In genomic region chr11:25198704-25199103, GRCh38 we compare ENCODE assay signal across 24 cellular contexts.
"Had no signal": no experiment of that assay in that cellular context is flagged by ENCODE, and none has a peak within 500 bp of the region (broad histone marks: within the 10 kb centered on the region; RNA-seq: fewer than 3 reads in every experiment).

No MANE protein-coding gene starts in this region.

- H3K4me1 ChIP-seq: colonic mucosa, esophagus muscularis mucosa, esophagus squamous epithelium, foreskin keratinocyte, gastrocnemius medialis, gastroesophageal sphincter, heart left ventricle, heart right ventricle had no signal

- H3K27me3 ChIP-seq: colonic mucosa, dorsolateral prefrontal cortex, esophagus muscularis mucosa, esophagus squamous epithelium, foreskin keratinocyte, gastrocnemius medialis, gastroesophageal sphincter, heart left ventricle, heart right ventricle had no signal

- ATAC-seq: effector memory CD8-positive, alpha-beta T cell; esophagus mucosa; foreskin keratinocyte; gastrocnemius medialis; gastroesophageal sphincter; heart left ventricle; heart right ventricle had no signal

- H3K9me3 ChIP-seq: colonic mucosa, esophagus muscularis mucosa, esophagus squamous epithelium, gastrocnemius medialis, gastroesophageal sphincter had no signal

- DNase-seq: colonic mucosa; cortex of kidney; dermis blood vessel endothelial cell; dorsolateral prefrontal cortex; effector CD4-positive, alpha-beta T cell; effector CD8-positive, alpha-beta T cell; effector memory CD4-positive, alpha-beta T cell; effector memory CD8-positive, alpha-beta T cell; endodermal cell; erythroblast; esophagus squamous epithelium; foreskin fibroblast; foreskin keratinocyte; foreskin melanocyte; gastrocnemius medialis; glutamatergic neuron; head of caudate nucleus; heart left ventricle; heart right ventricle had no signal

- H3K36me3 ChIP-seq: colonic mucosa, esophagus muscularis mucosa, esophagus squamous epithelium, gastrocnemius medialis, gastroesophageal sphincter, heart left ventricle, heart right ventricle had no signal

- H3K4me3 ChIP-seq: colonic mucosa, coronary artery, dorsolateral prefrontal cortex, esophagus muscularis mucosa, esophagus squamous epithelium, gastrocnemius medialis, gastroesophageal sphincter, heart left ventricle, heart right ventricle had no signal

- H3K27ac ChIP-seq: colonic mucosa, coronary artery, dorsolateral prefrontal cortex, epithelial cell of prostate, esophagus muscularis mucosa, esophagus squamous epithelium, foreskin keratinocyte, gastrocnemius medialis, gastroesophageal sphincter, heart left ventricle, heart right ventricle had no signal
